ENCODE assay signal across 8 cellular contexts in the genomic region with DNA sequence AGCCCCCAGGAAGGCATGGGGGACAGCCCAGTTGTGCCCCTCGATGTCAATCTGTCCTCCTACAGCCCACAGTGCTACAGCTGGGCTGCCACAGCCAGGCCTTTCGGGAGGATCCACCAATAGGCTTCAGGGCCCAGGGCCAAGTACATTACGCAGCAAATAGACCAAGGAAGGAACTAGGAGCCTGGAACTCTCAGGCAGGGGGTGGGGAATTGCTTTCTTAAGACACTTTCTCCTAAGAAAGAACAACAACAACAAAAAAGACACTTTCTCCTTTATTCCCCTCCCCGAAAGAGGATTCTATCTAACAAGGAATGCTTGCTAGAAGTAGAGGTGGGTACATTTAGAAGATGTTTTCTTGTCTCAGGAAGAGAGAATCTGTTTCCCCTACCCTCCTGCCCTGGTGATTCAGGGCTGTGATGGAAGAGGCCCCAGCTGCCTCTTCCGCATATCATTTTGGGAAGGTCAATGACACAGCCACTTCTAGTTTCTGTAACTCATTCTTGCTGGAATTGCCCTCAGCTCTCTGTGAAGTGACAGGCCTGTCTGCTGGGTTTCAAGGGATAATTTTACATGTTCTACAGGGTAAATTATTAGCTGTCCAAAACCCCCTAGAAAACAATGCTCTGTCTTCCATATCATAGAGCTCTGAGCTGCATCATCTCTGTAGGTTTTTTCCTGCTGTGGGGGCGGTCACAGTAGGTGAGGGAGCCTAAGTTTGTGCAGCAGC. TPM values are rescaled to one million over a fixed set of nuclear protein-coding genes. Genes with fewer than 3 reads are reported as not detected.
A peak's percentile ranks its signal among the peaks of the same experiment; 100 is the strongest.
DNase-seq lines count a peak whose midpoint lies in the region; ATAC-seq, FAIRE-seq and TF ChIP-seq lines count a peak whose summit lies in the region.

No MANE protein-coding gene starts in this region.

- POLR2A ChIA-PET in K562 (lab: Yijun Ruan, JAX), result interaction anchor here (0.5 to 27.6 kb wide), 8 partner anchors 8 to 408 kb away, joined by 3 to 2118 read pairs (median 8); partner anchors contain the start of genes FOSL1, MALAT1 and NEAT1

- TF ChIP-seq RAD21 in K562 (CRISPR knock-in tag; conservative IDR thresholded peaks at IDR 0.05 in 1 of 2, IDR thresholded peaks at IDR 0.05 in 1 of 2), result no peak

- FAIRE-seq in K562 (lab: Jason Lieb, UNC), result peak; percentile 88

- no peaks in the 10 kb centered on the region for H4K20me1 ChIP-seq in K562 (replicated peaks; ENCODE audit: control insufficient read depth, insufficient read depth, low read length)

- TF ChIP-seq CTCF in GM06990 (IDR thresholded peaks at IDR 0.05; ENCODE audit: insufficient read depth, low read length, poor library complexity, severe bottlenecking), result no peak
- no peak for TF ChIP-seq CTCF in K562 (IDR thresholded peaks at IDR 0.05 in 2 of 3, conservative IDR thresholded peaks at IDR 0.05 in 1 of 3; ENCODE audit: insufficient read depth in 2 of 3, low read depth in 1 of 3, low read length in 3 of 3)

- CTCF ChIA-PET in K562 (lab: Yijun Ruan, JAX; ENCODE audit: low intra/inter-chr PET ratio), result interaction anchor here (1.1 kb wide), 1 partner anchor 60 kb away, joined by 4 read pairs; no protein-coding TSS in a partner anchor

- in situ Hi-C loops in K562 (cut with MboI), result no loop called here

- no TSS peak for BruUV-seq in K562 (replicated peaks; lab: Mats Ljungman, UMichigan)

- H3K4me3 ChIP-seq in GM06990 (replicated peaks; ENCODE audit: low read depth, low read length) (peak overlapping the region; percentile 41), K562 (peak overlapping the region; percentile 4)

- no peaks in the 10 kb centered on the region for H3K27me3 Mint-ChIP-seq in stimulated activated naive CD8-positive, alpha-beta T cell treated with anti-CD3 and anti-CD28 coated beads, Interleukin-15, amount 100 ng/mL, for 72 hours

- H3K36me3 ChIP-seq in GM06990 (ENCODE audit: control insufficient read depth, insufficient read depth, low read length) (no peaks in the 10 kb centered on the region), K562 (ENCODE audit: control insufficient read depth, insufficient read depth, low read length) (no peaks in the 10 kb centered on the region)

- peak overlapping the region; percentile 71 to 84 for H3K4me3 Mint-ChIP-seq in stimulated activated naive CD8-positive, alpha-beta T cell treated with anti-CD3 and anti-CD28 coated beads, Interleukin-15, amount 100 ng/mL, for 72 hours

- H3K27me3 ChIP-seq in GM06990 (replicated peaks; ENCODE audit: control insufficient read depth, insufficient read depth, low read length), result no peaks in the 10 kb centered on the region
- H3K27me3 ChIP-seq in K562 (ENCODE audit: control insufficient read depth in 2 of 2, insufficient read depth in 2 of 2, low read length in 2 of 2), result no peaks in the 10 kb centered on the region

- DNase-seq in A172 (ENCODE audit: low spot score), result peak; percentile 83
- DNase-seq in GM06990 (ENCODE audit: extremely low read depth, insufficient read length), result peak; percentile 72
- peak; percentile 79 for DNase-seq in NCI-H69 (lab: John Stamatoyannopoulos, UW)
- peak in 2 of 4 experiments; percentile 68 to 88 for DNase-seq in K562 (ENCODE audit: extremely low read depth in 1 of 4, low spot score in 3 of 4)
- peak; percentile 84 to 90 for DNase-seq in left colon
- DNase-seq in stimulated activated naive CD8-positive, alpha-beta T cell treated with anti-CD3 and anti-CD28 coated beads, Interleukin-15, amount 100 ng/mL, for 72 hours, result peak in 1 of 2 donors; percentile 36
- no peak for DNase-seq in KG1 (lab: John Stamatoyannopoulos, UW)

- 5% methylated on average over 6 of the region's 6 CpGs for WGBS in K562 (ENCODE audit: insufficient coverage, low coverage, missing lambda C conversion rate)

- no peak for TF ChIP-seq EP300 in K562 (IDR thresholded peaks at IDR 0.05; ENCODE audit: low read length)

- ATAC-seq in K562, result peak; percentile 46
- peak; percentile 34 for ATAC-seq in left colon
- ATAC-seq in stimulated activated naive CD8-positive, alpha-beta T cell treated with anti-CD3 and anti-CD28 coated beads, Interleukin-15, amount 100 ng/mL, for 72 hours, result peak; percentile 8
- ATAC-seq in GM18519 (IDR thresholded peaks at IDR 0.05; ENCODE audit: low FRiP score, unreplicated experiment), result no peak

- H3K27ac ChIP-seq in K562 (ENCODE audit: extremely low read depth, low read depth, low read length), result peak overlapping the region; percentile 84

- H3K4me1 ChIP-seq in K562 (replicated peaks in 1 of 2; ENCODE audit: control insufficient read depth in 2 of 2, insufficient read depth in 2 of 2, low read length in 2 of 2), result peaks cover 76 to 80% of the 10 kb centered on the region in 2 experiments

- no peak; the same call in none of the 2 replicates for TF ChIP-seq POLR2A in K562 (conservative IDR thresholded peaks at IDR 0.05)

- peak overlapping the region; percentile 85 to 93 for H3K27ac Mint-ChIP-seq in stimulated activated naive CD8-positive, alpha-beta T cell treated with anti-CD3 and anti-CD28 coated beads, Interleukin-15, amount 100 ng/mL, for 72 hours

- H3K4me2 ChIP-seq in K562 (ENCODE audit: insufficient read depth, low read length), result peak overlapping the region; percentile 81

- H2AFZ ChIP-seq in K562 (ENCODE audit: low read depth, low read length), result peak overlapping the region; percentile 86

- H3K4me1 Mint-ChIP-seq in stimulated activated naive CD8-positive, alpha-beta T cell treated with anti-CD3 and anti-CD28 coated beads, Interleukin-15, amount 100 ng/mL, for 72 hours, result peaks cover 84% of the 10 kb centered on the region

- no peaks in the 10 kb centered on the region for H3K9me3 Mint-ChIP-seq in stimulated activated naive CD8-positive, alpha-beta T cell treated with anti-CD3 and anti-CD28 coated beads, Interleukin-15, amount 100 ng/mL, for 72 hours

- H3K9me3 ChIP-seq in K562 (replicated peaks; ENCODE audit: control insufficient read depth, insufficient read depth, low read depth, low read length), result no peaks in the 10 kb centered on the region

- H3K9me1 ChIP-seq in K562 (ENCODE audit: control insufficient read depth, insufficient read depth, low read length), result peaks cover 5% of the 10 kb centered on the region

- peak overlapping the region; percentile 71 to 81 for H3K9ac ChIP-seq in K562 (ENCODE audit: insufficient read depth in 1 of 2, low read depth in 2 of 2, low read length in 2 of 2)

- peaks cover 64% of the 10 kb centered on the region for H3K79me2 ChIP-seq in K562 (ENCODE audit: control insufficient read depth, insufficient read depth, low read length)

- intact Hi-C loops in K562 (cut with micrococcal nuclease) (no loop called here), left colon (cut with DNase I, micrococcal nuclease) (loop anchor here in 1 of 2 donors (2.0 kb wide), 1 partner anchor 16 kb away; no protein-coding TSS in a partner anchor)

TF ChIP-seq in K562, 482 proteins besides CTCF, POLR2A, EP300 and RAD21 (continues in another document):
- no peak for TF ChIP-seq HNRNPK (IDR thresholded peaks at IDR 0.05; ENCODE audit: low read depth, low read length, poor library complexity, severe bottlenecking)
- no peak for TF ChIP-seq SIN3A (IDR thresholded peaks at IDR 0.05; ENCODE audit: borderline replicate concordance in 2 of 2, control insufficient read depth in 1 of 2, low read depth in 2 of 2, low read length in 2 of 2)
- peak; percentile 42 for TF ChIP-seq TOE1 (IDR thresholded peaks at IDR 0.05; ENCODE audit: borderline replicate concordance)
- no peak for TF ChIP-seq TOE1 (CRISPR knock-in tag; IDR thresholded peaks at IDR 0.05; ENCODE audit: borderline replicate concordance, low read depth)
- TF ChIP-seq ARNT (IDR thresholded peaks at IDR 0.05), result peak in 1 of 2 experiments; percentile 49; a peak in 1 of 4 replicates

RNA-seq across cellular contexts. Expression of gene MALAT1, which starts 6.0 kb away (rescaled TPM):
- total RNA-seq in A172 (2014; rRNA removed; shearing (Covaris generic)), result 1,067 and 1,084 TPM in 2 replicates
- total RNA-seq in K562 (2011; cell fraction: chromatin; rRNA removed; ENCODE audit: low replicate concordance), result 25,088 and 54,166 TPM in 2 replicates
- total RNA-seq in K562 (2011; cell fraction: nucleolus; rRNA removed), result 9,055 and 12,105 TPM in 2 replicates
- 29,585 and 58,308 TPM in 2 replicates for total RNA-seq in K562 (2011; cell fraction: nucleoplasm; rRNA removed)
- total RNA-seq in K562 (2014; rRNA removed) (1,943 and 2,212 TPM in 2 replicates), K562 (2014; rRNA removed; fragmentation: Illumina TruSeq; extraction: Trizol) (2,548 and 2,859 TPM in 2 replicates), K562 (2015; rRNA removed; fragmentation: Illumina TruSeq; extraction: Trizol) (2,437 and 2,551 TPM in 2 replicates), K562 (2021) (4,052 and 5,928 TPM in 2 replicates), left colon (1,000 to 10,000 TPM; 7,483 to 9,013 TPM)
- polyA plus RNA-seq in K562 (2011; rRNA removed) (980 and 1,205 TPM in 2 replicates), K562 (2014; fragmentation: Illumina TruSeq; extraction: Trizol) (363 and 398 TPM in 2 replicates), K562 (2014; fragmentation: Nextera tagmentation; extraction: Ambion mirVana) (1,000 to 10,000 TPM; 1,606 to 8,715 TPM), K562 (2014; rRNA removed) (1,666 and 2,351 TPM in 2 replicates)
- 93.6 and 371 TPM in 2 replicates for polyA plus RNA-seq in K562 (2011; cell fraction: cytosol; rRNA removed)
- 5,475 and 8,513 TPM in 2 replicates for polyA plus RNA-seq in K562 (2011; cell fraction: nucleus; rRNA removed)
- 1,113 and 1,346 TPM in 2 replicates for polyA plus RNA-seq in K562 (2012)
- 5,106 and 10,064 TPM in 2 replicates for polyA minus RNA-seq in K562 (2011; rRNA and poly(A)+ RNA removed)
- 2,869 and 5,041 TPM in 2 replicates for polyA minus RNA-seq in K562 (2011; cell fraction: cytosol; rRNA and poly(A)+ RNA removed)
- polyA minus RNA-seq in K562 (2011; cell fraction: nucleus; rRNA and poly(A)+ RNA removed), result 20,177 and 33,147 TPM in 2 replicates

RNA-seq across cellular contexts. Expression of gene SCYL1, which starts 32.1 kb away (rescaled TPM):
- total RNA-seq in A172 (2014; rRNA removed; shearing (Covaris generic)), result 65.6 and 70.6 TPM in 2 replicates
- 59.7 and 207 TPM in 2 replicates for total RNA-seq in K562 (2011; cell fraction: chromatin; rRNA removed; ENCODE audit: low replicate concordance)
- total RNA-seq in K562 (2011; cell fraction: nucleolus; rRNA removed), result 125 and 130 TPM in 2 replicates
- total RNA-seq in K562 (2011; cell fraction: nucleoplasm; rRNA removed), result 91.0 and 98.2 TPM in 2 replicates
- total RNA-seq in K562 (2014; rRNA removed), result 145 and 156 TPM in 2 replicates
- total RNA-seq in K562 (2014; rRNA removed; fragmentation: Illumina TruSeq; extraction: Trizol), result 14.2 and 20.2 TPM in 2 replicates
- total RNA-seq in K562 (2015; rRNA removed; fragmentation: Illumina TruSeq; extraction: Trizol), result 57.6 and 59.0 TPM in 2 replicates
- 113 and 115 TPM in 2 replicates for total RNA-seq in K562 (2021)
- polyA plus RNA-seq in K562 (2011; rRNA removed), result 55.0 and 79.2 TPM in 2 replicates
- 121 and 188 TPM in 2 replicates for polyA plus RNA-seq in K562 (2011; cell fraction: cytosol; rRNA removed)
- polyA plus RNA-seq in K562 (2011; cell fraction: nucleus; rRNA removed), result 124 and 172 TPM in 2 replicates
- 54.7 and 95.3 TPM in 2 replicates for polyA plus RNA-seq in K562 (2012)
- polyA plus RNA-seq in K562 (2014; fragmentation: Illumina TruSeq; extraction: Trizol), result 76.1 and 81.3 TPM in 2 replicates
- polyA plus RNA-seq in K562 (2014; fragmentation: Nextera tagmentation; extraction: Ambion mirVana), result 1 to 10 TPM; 1.9 to 4.7 TPM
- polyA plus RNA-seq in K562 (2014; rRNA removed), result 96.0 and 104 TPM in 2 replicates
- 27.0 and 42.0 TPM in 2 replicates for polyA minus RNA-seq in K562 (2011; rRNA and poly(A)+ RNA removed)
- 62.5 and 74.3 TPM in 2 replicates for polyA minus RNA-seq in K562 (2011; cell fraction: cytosol; rRNA and poly(A)+ RNA removed)
- 31.2 and 38.2 TPM in 2 replicates for polyA minus RNA-seq in K562 (2011; cell fraction: nucleus; rRNA and poly(A)+ RNA removed)
- total RNA-seq in left colon, result 10 to 100 TPM; 58.4 to 70.8 TPM
